Comparison of ENCODE assay signal across 8 cellular contexts in genomic region chr16:10964039-10964890, GRCh38. TPM values are rescaled to one million over a fixed set of nuclear protein-coding genes. Genes with fewer than 3 reads are reported as not detected.
DNase-seq lines count a peak whose midpoint lies in the region; ATAC-seq and TF ChIP-seq lines count a peak whose summit lies in the region.

No MANE protein-coding gene starts in this region.

- H3K4me2 ChIP-seq in mesendoderm (ENCODE audit: low read length), result no peak overlapping the region

- H3K27me3 ChIP-seq in dorsolateral prefrontal cortex, result no peaks in the 10 kb centered on the region
- H3K27me3 ChIP-seq in mesendoderm (ENCODE audit: insufficient read depth, low read length, poor library complexity), result no peaks in the 10 kb centered on the region

- H3K36me3 ChIP-seq in mesendoderm (ENCODE audit: control insufficient read depth, insufficient read depth, low read length), result no peaks in the 10 kb centered on the region

- DNase-seq in GM13977 (ENCODE audit: low spot score) (no peak), NCI-H82 treated with DMSO at 0.1 percent for 48 hours (lab: John Stamatoyannopoulos, UW; ENCODE audit: unreplicated experiment) (peak; percentile 16), dorsolateral prefrontal cortex (peak; percentile 77 to 88 (median 83)), mesendoderm (peak; percentile 79)
- peak; percentile 86 for DNase-seq in activated CD8-positive, alpha-beta T cell treated with anti-CD3 and anti-CD28 coated beads, Interleukin-2, amount 10 ng/mL, durations not matched to agents 7 days and 5 days
- peak; percentile 76 to 79 for DNase-seq in stimulated activated CD8-positive, alpha-beta memory T cell treated with anti-CD3 and anti-CD28 coated beads, Interleukin-15, amount 100 ng/mL, for 48 hours (ENCODE audit: low read depth in 2 of 2)

- H3K9ac ChIP-seq in mesendoderm (ENCODE audit: low read length), result peak overlapping the region; percentile 15

- H3K4ac ChIP-seq in mesendoderm (ENCODE audit: low read depth, low read length), result no peak overlapping the region

- intact Hi-C loops in dorsolateral prefrontal cortex (cut with DNase I), result loop anchor here in 1 of 2 donors (10.0 kb wide), 1 partner anchor 751 kb away; no protein-coding TSS in a partner anchor

- H3K4me3 ChIP-seq in dorsolateral prefrontal cortex, result peak overlapping the region in 10 of 59 donors; percentile 7 to 36 (median 16)
- no peak overlapping the region for H3K4me3 ChIP-seq in mesendoderm (ENCODE audit: low read length)

- peak; percentile 33 for ATAC-seq in HG03460 (IDR thresholded peaks at IDR 0.05; ENCODE audit: unreplicated experiment)
- peak; percentile 70 for ATAC-seq in activated CD8-positive, alpha-beta T cell treated with anti-CD3 and anti-CD28 coated beads, Interleukin-2, amount 10 ng/mL, durations not matched to agents 7 days and 5 days

- no peaks in the 10 kb centered on the region for H3K4me1 ChIP-seq in mesendoderm (ENCODE audit: control insufficient read depth, low read depth, low read length)

- no peak overlapping the region for H4K8ac ChIP-seq in mesendoderm (ENCODE audit: low read depth, low read length)

- CTCF ChIA-PET in activated CD8-positive, alpha-beta T cell treated with anti-CD3 and anti-CD28 coated beads, Interleukin-2, amount 10 ng/mL, durations not matched to agents 7 days and 5 days (lab: Charles Lee), result interaction anchor here (0.6 to 11.8 kb wide), 66 partner anchors 8 to 789 kb away, joined by 3 to 210 read pairs (median 4); partner anchors contain the start of genes CLEC16A and SOCS1

- no peak overlapping the region for H2AK5ac ChIP-seq in mesendoderm (ENCODE audit: low read length)

- TF ChIP-seq CTCF in 22Rv1 (IDR thresholded peaks at IDR 0.05), result peak; percentile 95
- peak; percentile 96 for TF ChIP-seq CTCF in GM13977 (IDR thresholded peaks at IDR 0.05; ENCODE audit: extremely low read depth, insufficient read depth, missing control alignments)
- TF ChIP-seq CTCF in dorsolateral prefrontal cortex (IDR thresholded peaks at IDR 0.05 in 54 of 56, conservative IDR thresholded peaks at IDR 0.05 in 2 of 56; ENCODE audit: low read depth in 1 of 56, partially characterized antibody in 56 of 56), result peak; percentile 79 to 98 (median 95)

- peak overlapping the region; percentile 44 for H3K56ac ChIP-seq in mesendoderm (ENCODE audit: low read length)

- WGBS in mesendoderm (ENCODE audit: extremely low coverage, insufficient coverage, low lambda C conversion rate), result no CpG with 5 or more reads among the region's 20 CpGs

- H3K4me3 Mint-ChIP-seq in activated CD8-positive, alpha-beta T cell treated with anti-CD3 and anti-CD28 coated beads, Interleukin-2, amount 10 ng/mL, durations not matched to agents 7 days and 5 days, result peak overlapping the region; percentile 42

- no peak overlapping the region for H2BK5ac ChIP-seq in mesendoderm (ENCODE audit: low read length)

- H3K27ac Mint-ChIP-seq in activated CD8-positive, alpha-beta T cell treated with anti-CD3 and anti-CD28 coated beads, Interleukin-2, amount 10 ng/mL, durations not matched to agents 7 days and 5 days, result peak overlapping the region; percentile 83

- H3K79me2 ChIP-seq in mesendoderm (ENCODE audit: control insufficient read depth, insufficient read depth, low read length), result no peaks in the 10 kb centered on the region

- no peak overlapping the region for H3K18ac ChIP-seq in mesendoderm (ENCODE audit: low read length)

- H2BK15ac ChIP-seq in mesendoderm (replicated peaks; ENCODE audit: low read depth), result no peak overlapping the region

- POLR2A ChIA-PET in activated CD8-positive, alpha-beta T cell treated with anti-CD3 and anti-CD28 coated beads, Interleukin-2, amount 10 ng/mL, durations not matched to agents 7 days and 5 days (lab: Charles Lee), result interaction anchor here (0.6 to 7.3 kb wide), 5 partner anchors 61 to 437 kb away, joined by 3 to 79 read pairs (median 7); partner anchors contain the start of gene SOCS1

- H3K79me1 ChIP-seq in mesendoderm (ENCODE audit: low read length), result no peaks in the 10 kb centered on the region

- H4K5ac ChIP-seq in mesendoderm (ENCODE audit: low read length), result no peak overlapping the region

- peaks cover 69% of the 10 kb centered on the region for H3K4me1 Mint-ChIP-seq in activated CD8-positive, alpha-beta T cell treated with anti-CD3 and anti-CD28 coated beads, Interleukin-2, amount 10 ng/mL, durations not matched to agents 7 days and 5 days (ENCODE audit: low read depth)

- no peak overlapping the region for H3K23ac ChIP-seq in mesendoderm (ENCODE audit: low read length)

- H3K9me3 Mint-ChIP-seq in activated CD8-positive, alpha-beta T cell treated with anti-CD3 and anti-CD28 coated beads, Interleukin-2, amount 10 ng/mL, durations not matched to agents 7 days and 5 days (ENCODE audit: insufficient read depth), result no peaks in the 10 kb centered on the region

- no peak overlapping the region for H3K27ac ChIP-seq in 22Rv1
- H3K27ac ChIP-seq in dorsolateral prefrontal cortex, result peak overlapping the region in 12 of 59 donors; percentile 9 to 65 (median 23)
- no peak overlapping the region for H3K27ac ChIP-seq in mesendoderm (ENCODE audit: low read depth, low read length)

- in situ Hi-C loops in GM13977 (cut with MboI; ENCODE audit: low pct_unique_long_range_greater_than_20kb, low sequenced_read_pairs, unreplicated experiment), result loop anchor here (10.0 to 25.0 kb wide), 4 partner anchors 291 to 748 kb away; partner anchors contain the start of gene SOCS1

- H2BK120ac ChIP-seq in mesendoderm (ENCODE audit: low read depth, low read length), result no peak overlapping the region

- peaks cover 53% of the 10 kb centered on the region for H3K36me3 Mint-ChIP-seq in activated CD8-positive, alpha-beta T cell treated with anti-CD3 and anti-CD28 coated beads, Interleukin-2, amount 10 ng/mL, durations not matched to agents 7 days and 5 days (ENCODE audit: low read depth)

- H3K27me3 Mint-ChIP-seq in activated CD8-positive, alpha-beta T cell treated with anti-CD3 and anti-CD28 coated beads, Interleukin-2, amount 10 ng/mL, durations not matched to agents 7 days and 5 days (ENCODE audit: low read depth), result no peaks in the 10 kb centered on the region

RNA-seq across cellular contexts. Expression of gene CLEC16A, which starts 19.9 kb away (rescaled TPM):
- 10 to 100 TPM; 32.8 to 38.5 TPM for total RNA-seq in activated CD8-positive, alpha-beta T cell treated with anti-CD3 and anti-CD28 coated beads, Interleukin-2, amount 10 ng/mL, durations not matched to agents 7 days and 5 days
- total RNA-seq in dorsolateral prefrontal cortex, result 10 to 100 TPM; 40.5 to 75.1 (median 58.1) TPM
- polyA plus RNA-seq in mesendoderm (2013, experiment 1 of 2), result 13.1 TPM
- polyA plus RNA-seq in mesendoderm (2013, experiment 2 of 2), result 13.2 TPM

RNA-seq across cellular contexts. Expression of gene DEXI, which starts 22.0 kb away (rescaled TPM):
- 10 to 100 TPM; 31.9 TPM for total RNA-seq in activated CD8-positive, alpha-beta T cell treated with anti-CD3 and anti-CD28 coated beads, Interleukin-2, amount 10 ng/mL, durations not matched to agents 7 days and 5 days
- 10 to 100 TPM; 40.9 to 88.1 (median 56.7) TPM for total RNA-seq in dorsolateral prefrontal cortex
- 19.9 TPM for polyA plus RNA-seq in mesendoderm (2013, experiment 1 of 2)
- 18.6 TPM for polyA plus RNA-seq in mesendoderm (2013, experiment 2 of 2)
